ENCODE assay signal across 1 cellular context in the genomic region with DNA sequence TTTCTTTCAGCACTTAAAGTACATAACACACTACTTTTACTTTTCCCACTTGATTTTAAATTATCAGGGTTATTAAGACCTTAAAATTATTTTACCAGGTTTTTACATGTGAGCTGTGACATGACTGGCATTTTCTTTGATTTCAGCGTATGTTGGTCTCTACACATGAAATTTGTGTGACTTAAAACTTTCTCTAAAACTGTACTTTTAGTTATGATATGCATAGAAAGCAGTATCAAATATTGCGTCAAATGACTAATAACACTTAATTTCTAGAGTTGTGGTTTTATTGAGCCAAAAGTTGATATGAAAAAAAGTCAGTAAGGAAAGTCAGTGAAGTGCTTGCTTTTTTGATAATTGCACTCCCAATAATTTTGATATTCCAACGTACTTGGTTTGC.
TF ChIP-seq lines count a peak whose summit lies in the region.

No MANE protein-coding gene starts in this region.

TF ChIP-seq in H1, 55 proteins besides CTCF, POLR2A, EP300 and RAD21:
- TF ChIP-seq CHD2 (IDR thresholded peaks at IDR 0.05; ENCODE audit: low read length): no peak
- TF ChIP-seq HDAC6 (IDR thresholded peaks at IDR 0.05; ENCODE audit: low read depth, low read length): no peak
- TF ChIP-seq GABPA (IDR thresholded peaks at IDR 0.05; ENCODE audit: borderline replicate concordance, insufficient read depth, low read length): no peak
- TF ChIP-seq SIRT6 (IDR thresholded peaks at IDR 0.05; ENCODE audit: low read length): no peak
- TF ChIP-seq MAFK (IDR thresholded peaks at IDR 0.05; ENCODE audit: low read depth, low read length): no peak
- TF ChIP-seq BACH1 (IDR thresholded peaks at IDR 0.05; ENCODE audit: low read length): no peak
- no peak for TF ChIP-seq SP1 (IDR thresholded peaks at IDR 0.05; ENCODE audit: low read depth, low read length)
- TF ChIP-seq KDM4A (IDR thresholded peaks at IDR 0.05; ENCODE audit: low read depth, low read length, severe bottlenecking): no peak
- TF ChIP-seq RNF2 (IDR thresholded peaks at IDR 0.05; ENCODE audit: borderline replicate concordance, low read depth, low read length, missing control alignments, poor library complexity, severe bottlenecking): no peak
- TF ChIP-seq RXRA (IDR thresholded peaks at IDR 0.05; ENCODE audit: insufficient read depth, low read depth, low read length): no peak
- no peak for TF ChIP-seq ATF3 (IDR thresholded peaks at IDR 0.05; ENCODE audit: insufficient read depth, low read depth, low read length)
- TF ChIP-seq TEAD4 (IDR thresholded peaks at IDR 0.05; ENCODE audit: low read depth, low read length): no peak
- TF ChIP-seq CREB1 (IDR thresholded peaks at IDR 0.05): no peak
- no peak for TF ChIP-seq ATF2 (IDR thresholded peaks at IDR 0.05; ENCODE audit: low read length)
- TF ChIP-seq BCL11A (IDR thresholded peaks at IDR 0.05; ENCODE audit: low read depth in 2 of 2, low read length in 2 of 2): no peak
- TF ChIP-seq TAF7 (optimal IDR thresholded peaks at IDR 0.05; ENCODE audit: borderline replicate concordance, low read depth, low read length): no peak
- no peak for TF ChIP-seq BRCA1 (IDR thresholded peaks at IDR 0.05; ENCODE audit: low read depth, low read length)
- no peak for TF ChIP-seq SRF (IDR thresholded peaks at IDR 0.05; ENCODE audit: low read depth, low read length)
- no peak for TF ChIP-seq EZH2 (IDR thresholded peaks at IDR 0.05; ENCODE audit: low read depth, low read length, severe bottlenecking)
